20 cellular contexts compared by ENCODE assay signal in genomic region chr2:55401124-55401523, GRCh38. TPM values are rescaled to one million over a fixed set of nuclear protein-coding genes. Genes with fewer than 3 reads are reported as not detected.
DNase-seq lines count a peak whose midpoint lies in the region; ATAC-seq, FAIRE-seq and TF ChIP-seq lines count a peak whose summit lies in the region.
"Had no signal": no experiment of that assay in that cellular context is flagged by ENCODE, and none has a peak within 500 bp of the region (broad histone marks: within the 10 kb centered on the region; RNA-seq: fewer than 3 reads in every experiment).

No MANE protein-coding gene starts in this region.

- H3K4me1 ChIP-seq in HepG2 (ENCODE audit: insufficient read depth, low read length), result 0 out of 2 replicates have a peak, but pooled peaks cover 7% of the 10 kb centered on the region
- no peaks in the 10 kb centered on the region for H3K4me1 ChIP-seq in right lobe of liver
- H3K4me1 ChIP-seq in GM23248 (ENCODE audit: insufficient read depth), result peaks cover 7% of the 10 kb centered on the region; the same call in 1 of the 2 replicates

- in situ Hi-C loops in HepG2 (cut with HindIII; ENCODE audit: extremely low pct_ligation_motif_present, low pct_unique_long_range_greater_than_20kb), result no loop called here
- in situ Hi-C loops in GM23248 (cut with MboI), result no loop called here

- peaks cover 6% of the 10 kb centered on the region for H3K4me1 Mint-ChIP-seq in T-helper 17 cell
- no peaks in the 10 kb centered on the region for H3K4me1 Mint-ChIP-seq in CD4-positive, alpha-beta T cell (ENCODE audit: low read depth)
- H3K4me1 Mint-ChIP-seq: B cell, GM23338 had no signal

- no peak for FAIRE-seq in HepG2 (lab: Jason Lieb, UNC)
- FAIRE-seq in D721Med (lab: Jason Lieb, UNC), result no peak
- FAIRE-seq: GM18507 had no signal

- BruUV-seq in HepG2 (replicated peaks; lab: Mats Ljungman, UMichigan), result no TSS peak

- TF ChIP-seq POLR2A in HepG2 (IDR thresholded peaks at IDR 0.05; ENCODE audit: insufficient read depth in 1 of 2, low read depth in 2 of 2, low read length in 2 of 2) (no peak), right lobe of liver (IDR thresholded peaks at IDR 0.05) (no peak)

- H3K4me3 Mint-ChIP-seq in T-helper 17 cell, result no peak overlapping the region
- H3K4me3 Mint-ChIP-seq in CD4-positive, alpha-beta T cell, result no peak overlapping the region
- H3K4me3 Mint-ChIP-seq: B cell; CD8-positive, alpha-beta T cell; GM23338; HFFc6 had no signal

- no peak for TF ChIP-seq CTCF in HepG2 (CRISPR knock-in tag; IDR thresholded peaks at IDR 0.05)
- TF ChIP-seq CTCF in right lobe of liver (IDR thresholded peaks at IDR 0.05), result no peak
- no peak for TF ChIP-seq CTCF in D721Med (IDR thresholded peaks at IDR 0.05; ENCODE audit: insufficient read depth, missing control alignments)
- no peak for TF ChIP-seq CTCF in CD4-positive, alpha-beta T cell (IDR thresholded peaks at IDR 0.05)

- peaks cover 14% of the 10 kb centered on the region for H3K79me2 ChIP-seq in HepG2 (ENCODE audit: insufficient read depth, low read length)
- H3K79me2 ChIP-seq in GM23248 (ENCODE audit: insufficient read depth), result peaks cover 49% of the 10 kb centered on the region

- no peaks in the 10 kb centered on the region for H3K9me2 ChIP-seq in GM23248 (ENCODE audit: insufficient read depth)

- H3K4me3 ChIP-seq in HepG2 (replicated peaks in 1 of 3; ENCODE audit: insufficient read depth in 1 of 3, low read depth in 2 of 3, low read length in 3 of 3) (no peak overlapping the region), right lobe of liver (no peak overlapping the region), GM23248 (no peak overlapping the region)
- H3K4me3 ChIP-seq: GM23338 had no signal

- intact Hi-C loops in HepG2 (cut with micrococcal nuclease; ENCODE audit: unreplicated experiment) (no loop called here), right lobe of liver (cut with DNase I) (no loop called here)
- intact Hi-C loops in CD4-positive, alpha-beta T cell (cut with DNase I, micrococcal nuclease), result no loop called here

- H3K27me3 ChIP-seq in HepG2 (ENCODE audit: control insufficient read depth in 1 of 2, insufficient read depth in 2 of 2, low read length in 2 of 2) (no peaks in the 10 kb centered on the region), right lobe of liver (no peaks in the 10 kb centered on the region), GM23248 (replicated peaks; ENCODE audit: insufficient read depth) (no peaks in the 10 kb centered on the region)
- no peaks in the 10 kb centered on the region for H3K27me3 ChIP-seq in CD4-positive, alpha-beta T cell (ENCODE audit: control insufficient read depth, insufficient read depth, low read length)

- H3K9ac ChIP-seq in HepG2 (ENCODE audit: insufficient read depth, low read depth, low read length) (no peak overlapping the region), GM23248 (no peak overlapping the region)

- TF ChIP-seq RAD21 in HepG2 (CRISPR knock-in tag; IDR thresholded peaks at IDR 0.05), result no peak

- peaks cover 3% of the 10 kb centered on the region for H3K36me3 Mint-ChIP-seq in T-helper 17 cell (ENCODE audit: low read depth)
- H3K36me3 Mint-ChIP-seq in CD4-positive, alpha-beta T cell (ENCODE audit: low read depth), result peaks cover 9% of the 10 kb centered on the region

- DNase-seq in HepG2 (ENCODE audit: low spot score) (peak; percentile 29), right lobe of liver (no peak), GM23248 (peak; percentile 15), substantia nigra (lab: John Stamatoyannopoulos, UW) (no peak), T-helper 17 cell (no peak), D721Med (ENCODE audit: insufficient read length, low spot score) (no peak)
- DNase-seq in CD4-positive, alpha-beta T cell, result no peak
- DNase-seq: C1 segment of cervical spinal cord; CD8-positive, alpha-beta T cell; COR-L47; DMS79 treated with DMSO at 0.1 percent for 48 hours; H7; HFFc6; Kasumi-1; KBM-7 had no signal

- no peak overlapping the region for H3K4me2 ChIP-seq in HepG2 (ENCODE audit: low read depth, low read length)
- H3K4me2 ChIP-seq in GM23248 (ENCODE audit: unreplicated experiment), result no peak overlapping the region
- H3K4me2 ChIP-seq: GM23338 had no signal

- ATAC-seq in HepG2 (no peak), right lobe of liver (no peak), T-helper 17 cell (no peak)
- no peak for ATAC-seq in CD4-positive, alpha-beta T cell (ENCODE audit: poor library complexity)
- ATAC-seq: CD8-positive, alpha-beta T cell; GM23338 had no signal

- H3K36me3 ChIP-seq in HepG2 (replicated peaks in 1 of 2; ENCODE audit: control insufficient read depth in 1 of 2, insufficient read depth in 2 of 2, low read length in 2 of 2), result peaks cover 0 to 18% of the 10 kb centered on the region in 2 experiments
- peaks cover 0 to 12% (median 0%) of the 10 kb centered on the region in 4 donors for H3K36me3 ChIP-seq in right lobe of liver
- no peaks in the 10 kb centered on the region for H3K36me3 ChIP-seq in GM23248 (ENCODE audit: low read depth)

- H3K27ac Mint-ChIP-seq in T-helper 17 cell, result no peak overlapping the region
- H3K27ac Mint-ChIP-seq in CD4-positive, alpha-beta T cell, result no peak overlapping the region
- H3K27ac Mint-ChIP-seq: B cell; CD8-positive, alpha-beta T cell; GM23338; HFFc6 had no signal

- CTCF ChIA-PET in HepG2 (lab: Yijun Ruan, JAX; ENCODE audit: low intra/inter-chr PET ratio, low total read pairs), result no interaction called here
- CTCF ChIA-PET in CD4-positive, alpha-beta T cell (lab: Charles Lee), result no interaction called here

- H3K9me3 ChIP-seq in HepG2 (ENCODE audit: low read length) (no peaks in the 10 kb centered on the region), right lobe of liver (no peaks in the 10 kb centered on the region), GM23248 (ENCODE audit: low read depth) (no peaks in the 10 kb centered on the region), T-helper 17 cell (ENCODE audit: control insufficient read depth, low read length, poor library complexity, severe bottlenecking) (no peaks in the 10 kb centered on the region)
- H3K9me3 ChIP-seq in CD4-positive, alpha-beta T cell (ENCODE audit: control insufficient read depth, low read length), result no peaks in the 10 kb centered on the region

- H4K20me1 ChIP-seq in HepG2 (ENCODE audit: insufficient read depth, low read length) (no peaks in the 10 kb centered on the region; the same call in 1 of the 2 replicates), GM23248 (ENCODE audit: insufficient read depth) (no peaks in the 10 kb centered on the region)

- H3K27me3 Mint-ChIP-seq in T-helper 17 cell, result no peaks in the 10 kb centered on the region
- no peaks in the 10 kb centered on the region for H3K27me3 Mint-ChIP-seq in CD4-positive, alpha-beta T cell
- H3K27me3 Mint-ChIP-seq: B cell had no signal

- H2AFZ ChIP-seq in HepG2 (ENCODE audit: low read length), result no peak overlapping the region
- no peak overlapping the region for H2AFZ ChIP-seq in GM23248
- H2AFZ ChIP-seq: GM23338 had no signal

- TF ChIP-seq EP300 in HepG2 (IDR thresholded peaks at IDR 0.05; ENCODE audit: low read depth in 2 of 2, low read length in 2 of 2), result no peak
- TF ChIP-seq EP300 in HepG2 (CRISPR knock-in tag; IDR thresholded peaks at IDR 0.05; ENCODE audit: borderline replicate concordance), result no peak

- H3F3A ChIP-seq in GM23248 (ENCODE audit: insufficient read depth), result no peaks in the 10 kb centered on the region

- no peak overlapping the region for H3K27ac ChIP-seq in HepG2 (ENCODE audit: extremely low read length, insufficient read depth, low read length)
- H3K27ac ChIP-seq in right lobe of liver, result no peak overlapping the region
- no peak overlapping the region for H3K27ac ChIP-seq in GM23248
- peak overlapping the region; percentile 40 for H3K27ac ChIP-seq in angular gyrus (ENCODE audit: low read depth, low read length)
- H3K27ac ChIP-seq in substantia nigra (ENCODE audit: low read depth, low read length, poor library complexity, severe bottlenecking), result peak overlapping the region; percentile 45
- no peak overlapping the region for H3K27ac ChIP-seq in CD4-positive, alpha-beta T cell (ENCODE audit: low read depth, low read length)
- H3K27ac ChIP-seq: HL-60 had no signal

- POLR2A ChIA-PET in HepG2 (lab: Yijun Ruan, JAX), result no interaction called here
- POLR2A ChIA-PET in CD4-positive, alpha-beta T cell (lab: Charles Lee), result no interaction called here

- H3K9me3 Mint-ChIP-seq in CD4-positive, alpha-beta T cell, result no peaks in the 10 kb centered on the region
- H3K9me3 Mint-ChIP-seq: CD8-positive, alpha-beta T cell; GM23338; HFFc6 had no signal

- 84% methylated on average over 1 of the region's 1 CpG for whole genome bisulfite sequencing in HepG2 (ENCODE audit: low lambda C conversion rate)
- WGBS in right lobe of liver (ENCODE audit: insufficient coverage, low coverage, low lambda C conversion rate, missing lambda C conversion rate), result no CpG with 5 or more reads among the region's 1 CpG
- WGBS in GM23248 (ENCODE audit: low coverage in 1 of 2, low lambda C conversion rate in 2 of 2, missing lambda C conversion rate in 2 of 2), 2 experiments, result 90 to 100% methylated on average over 1 of the region's 1 CpG

RNA-seq across cellular contexts. Expression of gene CCDC88A, which starts 18.5 kb away (rescaled TPM):
- 84.1 and 112 TPM in 2 replicates for total RNA-seq in HepG2 (2016; rRNA removed; fragmentation: Illumina TruSeq; extraction: Trizol)
- 8.0 and 11.9 TPM in 2 replicates for total RNA-seq in HepG2 (2016; cell fraction: cytosol; rRNA removed; fragmentation: Illumina TruSeq; extraction: Trizol; ENCODE audit: low read depth)
- total RNA-seq in HepG2 (2016; cell fraction: insoluble cytoplasmic fraction; rRNA removed; fragmentation: Illumina TruSeq; extraction: Trizol), result 79.7 and 118 TPM in 2 replicates
- 26.2 and 31.6 TPM in 2 replicates for total RNA-seq in HepG2 (2016; cell fraction: membrane; rRNA removed; fragmentation: Illumina TruSeq; extraction: Trizol)
- 146 and 156 TPM in 2 replicates for total RNA-seq in HepG2 (2016; cell fraction: nucleus; rRNA removed; fragmentation: Illumina TruSeq; extraction: Trizol)
- polyA plus RNA-seq in HepG2 (2011; rRNA removed), result 34.6 and 43.2 TPM in 2 replicates
- 13.5 and 21.7 TPM in 2 replicates for polyA plus RNA-seq in HepG2 (2011; cell fraction: cytosol; rRNA removed)
- polyA plus RNA-seq in HepG2 (2011; cell fraction: nucleus; rRNA removed), result 32.8 and 36.0 TPM in 2 replicates
- polyA plus RNA-seq in HepG2 (2012), result 26.1 and 33.7 TPM in 2 replicates
- polyA plus RNA-seq in HepG2 (2016; cell fraction: cytosol; fragmentation: Illumina TruSeq; extraction: Trizol; ENCODE audit: low read depth), result 3.1 TPM in 2 replicates
- 70.6 and 78.0 TPM in 2 replicates for polyA plus RNA-seq in HepG2 (2016; cell fraction: insoluble cytoplasmic fraction; fragmentation: Illumina TruSeq; extraction: Trizol; ENCODE audit: low read depth)
- 10.7 and 12.9 TPM in 2 replicates for polyA plus RNA-seq in HepG2 (2016; cell fraction: membrane; fragmentation: Illumina TruSeq; extraction: Trizol; ENCODE audit: low read depth)
- polyA plus RNA-seq in HepG2 (2016; cell fraction: nucleus; fragmentation: Illumina TruSeq; extraction: Trizol; ENCODE audit: insufficient read depth, low read depth), result 109 and 125 TPM in 2 replicates
- polyA minus RNA-seq in HepG2 (2011; rRNA and poly(A)+ RNA removed; ENCODE audit: low replicate concordance), result 85.4 and 100 TPM in 2 replicates
- polyA minus RNA-seq in HepG2 (2011; cell fraction: cytosol; rRNA and poly(A)+ RNA removed), result 37.2 and 51.3 TPM in 2 replicates
- 204 and 205 TPM in 2 replicates for polyA minus RNA-seq in HepG2 (2011; cell fraction: nucleus; rRNA and poly(A)+ RNA removed)
- total RNA-seq in right lobe of liver, result 10 to 100 TPM; 11.5 to 26.1 (median 18.5) TPM
- total RNA-seq in GM23248 (2014; rRNA removed; shearing (Covaris generic)), result 32.4 and 50.2 TPM in 2 replicates
- polyA plus RNA-seq in GM23248 (2016; fragmentation: Nextera tagmentation; extraction: Ambion mirVana), result 25.8 and 30.4 TPM in 2 replicates
- total RNA-seq in T-helper 17 cell, result 10 to 100 TPM; 10.8 to 15.2 TPM
- total RNA-seq in CD4-positive, alpha-beta T cell, result 10 to 100 TPM; 11.0 to 12.9 TPM

Comparison
In these comparisons a context has a peak if more than half of its experiments do, and no peak if none do; other contexts are left out.
1. DNase-seq: peak in HepG2 (single experiment) and GM23248 (single experiment); none in right lobe of liver (0 of 3), substantia nigra (0 of 49), T-helper 17 cell (0 of 3), D721Med (single experiment) and CD4-positive, alpha-beta T cell (0 of 10).
2. H3K27ac ChIP-seq: peak in angular gyrus (single experiment) and substantia nigra (single experiment); none in HepG2 (single experiment), right lobe of liver (0 of 3), GM23248 (single experiment) and CD4-positive, alpha-beta T cell (single experiment).